7 cellular contexts compared by ENCODE assay signal in the genomic region with DNA sequence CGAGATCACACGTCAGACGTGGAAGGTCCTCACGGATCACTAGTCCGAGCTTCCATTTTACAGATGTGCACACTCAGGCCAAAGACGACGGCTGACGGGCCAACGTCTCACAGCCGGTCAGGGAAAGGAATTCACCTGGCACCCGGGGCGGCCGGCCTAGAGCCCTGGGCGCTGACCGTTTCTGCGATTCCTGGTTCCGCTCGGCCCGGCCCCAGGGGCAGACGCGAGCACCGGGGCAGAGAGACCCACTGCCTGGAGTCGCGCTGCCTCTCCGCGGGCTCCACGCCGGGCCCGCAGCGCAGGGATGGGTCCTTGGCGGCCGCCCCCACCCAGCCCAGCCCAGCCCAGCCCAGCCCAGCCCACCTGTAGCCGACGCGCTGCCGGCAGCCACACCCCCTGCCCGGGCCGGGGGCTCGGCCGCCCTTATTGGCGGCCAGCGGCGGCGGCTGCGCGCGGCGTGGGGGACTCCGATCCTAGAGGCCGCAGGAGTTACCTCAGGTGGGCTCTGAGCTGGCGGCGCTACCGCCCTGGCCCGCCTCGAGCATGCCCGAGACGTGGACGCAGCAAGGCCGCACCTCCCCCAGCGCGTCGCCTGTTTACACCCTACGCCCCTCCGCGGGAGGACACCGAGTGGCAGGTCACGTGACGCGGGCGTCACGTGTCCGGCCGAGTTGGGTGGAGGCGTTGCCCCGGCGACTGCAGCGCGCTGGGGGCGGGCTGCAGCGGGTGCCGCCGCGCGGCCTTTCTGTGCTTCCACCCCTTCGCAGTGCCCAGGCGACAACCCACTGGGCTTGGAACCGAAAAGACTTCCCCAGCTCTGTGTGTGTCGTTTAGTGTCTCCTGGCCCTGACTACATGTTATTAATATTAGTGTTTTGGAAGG.
DNase-seq lines count a peak whose midpoint lies in the region; ATAC-seq, FAIRE-seq and TF ChIP-seq lines count a peak whose summit lies in the region.

No MANE protein-coding gene starts in this region.

- peaks cover 9% of the 10 kb centered on the region for H3K4me1 ChIP-seq in astrocyte (ENCODE audit: insufficient read depth, low read length)

- H3K4me1 Mint-ChIP-seq in astrocyte (ENCODE audit: low read depth, unreplicated experiment), result peaks cover 7% of the 10 kb centered on the region

- H4K20me1 ChIP-seq in astrocyte (ENCODE audit: insufficient read depth, low read length), result no peaks in the 10 kb centered on the region

- peak; percentile 94 for DNase-seq in GM13977 (ENCODE audit: low spot score)
- DNase-seq in NCI-H1436 treated with DMSO at 0.1 percent for 48 hours (lab: John Stamatoyannopoulos, UW), result peak; percentile 67
- DNase-seq in T-helper 2 cell, result peak; percentile 78 to 95 (median 83)
- peak; percentile 81 for DNase-seq in astrocyte (ENCODE audit: low read depth)
- DNase-seq in hippocampal formation (lab: John Stamatoyannopoulos, UW), result peak; percentile 87 to 89
- peak; percentile 95 for DNase-seq in retina

- H3K36me3 ChIP-seq in astrocyte (ENCODE audit: insufficient read depth, low read length), result no peaks in the 10 kb centered on the region

- H3K9ac ChIP-seq in astrocyte (ENCODE audit: low read length), result peak overlapping the region; percentile 83

- no peaks in the 10 kb centered on the region for H3K9me3 Mint-ChIP-seq in astrocyte (ENCODE audit: unreplicated experiment)

- peaks cover 2% of the 10 kb centered on the region for H3K36me3 Mint-ChIP-seq in astrocyte (ENCODE audit: low read depth, unreplicated experiment)

- H3K27me3 Mint-ChIP-seq in astrocyte (ENCODE audit: low read depth, unreplicated experiment), result no peaks in the 10 kb centered on the region

- peak; percentile 97 for ATAC-seq in HG02870 (IDR thresholded peaks at IDR 0.05; ENCODE audit: unreplicated experiment)

- no peaks in the 10 kb centered on the region for H3K9me3 ChIP-seq in astrocyte (ENCODE audit: insufficient read depth, low read depth, low read length)

- H3K27ac Mint-ChIP-seq in astrocyte (ENCODE audit: unreplicated experiment), result no peak overlapping the region

- peak overlapping the region; percentile 80 for H3K4me3 ChIP-seq in astrocyte (ENCODE audit: insufficient read depth, low read depth, low read length)

- peak overlapping the region; percentile 27 for H3K27ac ChIP-seq in astrocyte (ENCODE audit: low read depth, low read length)

- peak overlapping the region; percentile 94 for H3K4me2 ChIP-seq in astrocyte (ENCODE audit: low read length)

- peak overlapping the region; percentile 94 for H2AFZ ChIP-seq in astrocyte (ENCODE audit: low read depth, low read length)

- peak overlapping the region; percentile 95 for H3K4me3 Mint-ChIP-seq in astrocyte (ENCODE audit: unreplicated experiment)

- H3K27me3 ChIP-seq in astrocyte (ENCODE audit: insufficient read depth, low read length), result peaks cover under 1% of the 10 kb centered on the region

- peaks cover 7% of the 10 kb centered on the region for H3K79me2 ChIP-seq in astrocyte (ENCODE audit: insufficient read depth, low read length)

- in situ Hi-C loops in GM13977 (cut with MboI; ENCODE audit: low pct_unique_long_range_greater_than_20kb, low sequenced_read_pairs, unreplicated experiment), result no loop called here

- no peak for FAIRE-seq in astrocyte (lab: Jason Lieb, UNC)

- TF ChIP-seq CTCF in GM13977 (IDR thresholded peaks at IDR 0.05; ENCODE audit: extremely low read depth, insufficient read depth, missing control alignments), result peak; percentile 7
- no peak for TF ChIP-seq CTCF in astrocyte (IDR thresholded peaks at IDR 0.05; ENCODE audit: insufficient read depth, low read depth, low read length)

Comparison
In these comparisons a context has a peak if more than half of its experiments do, and no peak if none do; other contexts are left out.
1. Peak in every context shown above with its lines: DNase-seq, ATAC-seq, H3K4me3 ChIP-seq and H3K27ac ChIP-seq.